Comparison of ENCODE assay signal across 9 cellular contexts in the genomic region with DNA sequence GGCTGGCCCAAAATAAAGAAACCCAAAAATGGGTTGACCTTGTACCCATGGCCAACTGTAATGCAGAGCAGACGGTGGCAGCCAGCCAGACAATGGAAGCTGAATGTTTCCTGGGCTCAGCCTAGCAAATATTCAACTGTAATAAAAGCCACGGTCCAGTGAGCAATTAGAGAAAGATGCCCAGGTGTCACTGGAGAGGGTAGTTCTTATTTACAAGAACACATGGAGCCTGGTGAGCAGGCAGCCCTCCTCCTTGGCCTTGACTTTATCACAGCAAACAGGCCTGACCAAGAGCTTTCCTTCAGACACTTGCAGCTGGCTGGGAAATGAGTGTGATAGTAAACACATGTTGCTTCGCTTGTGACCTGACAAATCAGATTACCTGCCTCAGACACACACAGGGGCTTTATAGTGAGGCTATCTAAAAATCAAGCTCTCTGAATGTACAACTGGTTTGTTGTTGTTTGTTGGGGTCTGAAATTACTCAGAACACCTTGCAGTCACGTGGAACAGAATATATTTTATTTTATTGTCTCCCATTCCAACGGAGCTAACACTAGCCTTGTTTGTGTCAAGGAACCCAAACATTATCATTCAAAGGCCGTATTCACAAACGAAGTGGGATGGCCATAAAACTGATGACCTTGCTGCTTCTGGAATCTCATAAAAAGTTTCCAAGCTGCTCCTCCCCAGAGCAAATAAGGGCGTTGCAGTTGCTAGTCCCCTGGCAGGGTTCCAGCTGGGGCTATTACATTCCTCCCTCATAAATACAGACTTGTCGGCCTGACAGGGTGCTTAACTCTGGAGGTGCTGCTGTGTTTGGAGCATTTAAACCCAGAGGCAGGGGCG.
A peak's percentile ranks its signal among the peaks of the same experiment; 100 is the strongest.
DNase-seq lines count a peak whose midpoint lies in the region; ATAC-seq and TF ChIP-seq lines count a peak whose summit lies in the region.
"Had no signal": no experiment of that assay in that cellular context is flagged by ENCODE, and none has a peak within 500 bp of the region (broad histone marks: within the 10 kb centered on the region; RNA-seq: fewer than 3 reads in every experiment).

No MANE protein-coding gene starts in this region.

- H3K27ac ChIP-seq in GM23248 (peak overlapping the region; percentile 5), endodermal cell (ENCODE audit: low read depth, low read length) (no peak overlapping the region)

- H3K9me3 Mint-ChIP-seq in endodermal cell, result no peaks in the 10 kb centered on the region
- no peaks in the 10 kb centered on the region for H3K9me3 Mint-ChIP-seq in nephron
- no peaks in the 10 kb centered on the region for H3K9me3 Mint-ChIP-seq in stimulated activated naive B cell treated with anti-CD40 and anti-IgM and Interleukin-4, amounts not matched to agents 10 μg/mL and 1 μg/mL and 100 μg/mL, for 72 hours
- H3K9me3 Mint-ChIP-seq in natural killer cell, result peaks cover 0 to 2% of the 10 kb centered on the region in 2 donors

- H3K27ac Mint-ChIP-seq in endodermal cell (peak overlapping the region; percentile 77), nephron (peak overlapping the region; percentile 96 to 98 (median 97)), natural killer cell (no peak overlapping the region)
- no peak overlapping the region for H3K27ac Mint-ChIP-seq in stimulated activated naive B cell treated with anti-CD40 and anti-IgM and Interleukin-4, amounts not matched to agents 10 μg/mL and 1 μg/mL and 100 μg/mL, for 72 hours

- H3K4me1 Mint-ChIP-seq in endodermal cell, result peaks cover 44% of the 10 kb centered on the region
- peaks cover 67% of the 10 kb centered on the region for H3K4me1 Mint-ChIP-seq in nephron
- H3K4me1 Mint-ChIP-seq in stimulated activated naive B cell treated with anti-CD40 and anti-IgM and Interleukin-4, amounts not matched to agents 10 μg/mL and 1 μg/mL and 100 μg/mL, for 72 hours, result peaks cover 0 to 1% of the 10 kb centered on the region in 2 donors
- no peaks in the 10 kb centered on the region for H3K4me1 Mint-ChIP-seq in natural killer cell

- H3K4me1 ChIP-seq in GM23248 (ENCODE audit: insufficient read depth) (peaks cover 29% of the 10 kb centered on the region), endodermal cell (ENCODE audit: control insufficient read depth, insufficient read depth, low read length) (peaks cover 24% of the 10 kb centered on the region)

- H3K9ac ChIP-seq in GM23248 (no peak overlapping the region), endodermal cell (ENCODE audit: extremely low read depth, low read length, poor library complexity, severe bottlenecking) (no peak overlapping the region)

- H3K36me3 ChIP-seq in GM23248 (ENCODE audit: low read depth) (no peaks in the 10 kb centered on the region), endodermal cell (ENCODE audit: control insufficient read depth, insufficient read depth, low read length) (no peaks in the 10 kb centered on the region)
- H3K36me3 ChIP-seq: tibial artery had no signal

- TF ChIP-seq CTCF in endodermal cell (conservative IDR thresholded peaks at IDR 0.05) (no peak), nephron (IDR thresholded peaks at IDR 0.05; ENCODE audit: unreplicated experiment in 3 of 3) (no peak), natural killer cell (IDR thresholded peaks at IDR 0.05) (no peak)

- no peaks in the 10 kb centered on the region for H3K9me2 ChIP-seq in GM23248 (ENCODE audit: insufficient read depth)

- H3K79me2 ChIP-seq in GM23248 (ENCODE audit: insufficient read depth), result no peaks in the 10 kb centered on the region

- no peak overlapping the region for H3K4me3 ChIP-seq in GM23248
- no peak overlapping the region for H3K4me3 ChIP-seq in endodermal cell (ENCODE audit: low read length)
- H3K4me3 ChIP-seq: tibial artery had no signal

- H3K36me3 Mint-ChIP-seq in endodermal cell (ENCODE audit: low read depth) (peaks cover 21% of the 10 kb centered on the region), nephron (ENCODE audit: low read depth) (no peaks in the 10 kb centered on the region), natural killer cell (no peaks in the 10 kb centered on the region)
- no peaks in the 10 kb centered on the region for H3K36me3 Mint-ChIP-seq in stimulated activated naive B cell treated with anti-CD40 and anti-IgM and Interleukin-4, amounts not matched to agents 10 μg/mL and 1 μg/mL and 100 μg/mL, for 72 hours

- H3K27me3 Mint-ChIP-seq in endodermal cell (ENCODE audit: insufficient read depth) (no peaks in the 10 kb centered on the region), nephron (ENCODE audit: low read depth) (no peaks in the 10 kb centered on the region), natural killer cell (ENCODE audit: low read depth in 2 of 2) (no peaks in the 10 kb centered on the region)
- peaks cover 0 to 4% of the 10 kb centered on the region in 2 donors for H3K27me3 Mint-ChIP-seq in stimulated activated naive B cell treated with anti-CD40 and anti-IgM and Interleukin-4, amounts not matched to agents 10 μg/mL and 1 μg/mL and 100 μg/mL, for 72 hours

- H3K27me3 ChIP-seq in GM23248 (replicated peaks; ENCODE audit: insufficient read depth), result no peaks in the 10 kb centered on the region
- H3K27me3 ChIP-seq in endodermal cell (ENCODE audit: control insufficient read depth, insufficient read depth, low read length, poor library complexity, severe bottlenecking), result no peaks in the 10 kb centered on the region
- H3K27me3 ChIP-seq: tibial artery had no signal

- DNase-seq in GM23248 (peak; percentile 87), NCI-H460 (ENCODE audit: extremely low read depth, low read depth) (peak; percentile 75), endodermal cell (peak; percentile 54), germinal center (ENCODE audit: low spot score) (no peak), natural killer cell (no peak)
- no peak for DNase-seq in stimulated activated naive B cell treated with anti-CD40 and anti-IgM and Interleukin-4, amounts not matched to agents 10 μg/mL and 1 μg/mL and 100 μg/mL, for 72 hours
- no peak for DNase-seq in activated CD4-positive, alpha-beta T cell treated with anti-CD3 and anti-CD28 coated beads, Interleukin-2, amount 50 U/mL, for 4 hours

- H3F3A ChIP-seq in GM23248 (ENCODE audit: insufficient read depth), result no peaks in the 10 kb centered on the region

- no peaks in the 10 kb centered on the region for H3K9me3 ChIP-seq in GM23248 (ENCODE audit: low read depth)
- H3K9me3 ChIP-seq in endodermal cell (ENCODE audit: control insufficient read depth, low read length), result no peaks in the 10 kb centered on the region
- H3K9me3 ChIP-seq: tibial artery had no signal

- whole genome bisulfite sequencing in GM23248 (ENCODE audit: low coverage in 1 of 2, low lambda C conversion rate in 2 of 2, missing lambda C conversion rate in 2 of 2), 2 experiments, result 29% methylated on average over 10 of the region's 10 CpGs
- 83 to 84% methylated on average over 7 to 10 of the region's 10 CpGs for WGBS in endodermal cell (ENCODE audit: insufficient coverage in 1 of 2, insufficient read length in 1 of 2), 2 experiments

- no peak overlapping the region for H3K4me2 ChIP-seq in GM23248 (ENCODE audit: unreplicated experiment)

- H2AFZ ChIP-seq in GM23248, result peak overlapping the region; percentile 27; the same call in 1 of the 2 replicates

- in situ Hi-C loops in GM23248 (cut with MboI), result no loop called here

- intact Hi-C loops in natural killer cell (cut with micrococcal nuclease), result no loop called here

- H3K4me3 Mint-ChIP-seq in endodermal cell (no peak overlapping the region), nephron (peak overlapping the region; percentile 42 to 61 (median 60)), natural killer cell (no peak overlapping the region)
- H3K4me3 Mint-ChIP-seq in stimulated activated naive B cell treated with anti-CD40 and anti-IgM and Interleukin-4, amounts not matched to agents 10 μg/mL and 1 μg/mL and 100 μg/mL, for 72 hours, result no peak overlapping the region

- H4K20me1 ChIP-seq in GM23248 (ENCODE audit: insufficient read depth), result no peaks in the 10 kb centered on the region

- ATAC-seq in stimulated activated naive B cell treated with anti-CD40 and anti-IgM and Interleukin-4, amounts not matched to agents 10 μg/mL and 1 μg/mL and 100 μg/mL, for 72 hours (replicated peaks), result no peak
- no peak for ATAC-seq in natural killer cell

Comparison
In these comparisons a context has a peak if more than half of its experiments do, and no peak if none do; other contexts are left out.
1. DNase-seq: peak in GM23248 (single experiment), NCI-H460 (single experiment) and endodermal cell (single experiment); none in germinal center (single experiment), stimulated activated naive B cell treated with anti-CD40 and anti-IgM and Interleukin-4, amounts not matched to agents 10 μg/mL and 1 μg/mL and 100 μg/mL, for 72 hours (single experiment), natural killer cell (single experiment) and activated CD4-positive, alpha-beta T cell treated with anti-CD3 and anti-CD28 coated beads, Interleukin-2, amount 50 U/mL, for 4 hours (0 of 2).
2. H3K27ac Mint-ChIP-seq: peak in endodermal cell (single experiment) and nephron (3 of 3); none in stimulated activated naive B cell treated with anti-CD40 and anti-IgM and Interleukin-4, amounts not matched to agents 10 μg/mL and 1 μg/mL and 100 μg/mL, for 72 hours (single experiment) and natural killer cell (0 of 2).
3. H3K4me3 Mint-ChIP-seq: peak in nephron (3 of 3); none in endodermal cell (single experiment), stimulated activated naive B cell treated with anti-CD40 and anti-IgM and Interleukin-4, amounts not matched to agents 10 μg/mL and 1 μg/mL and 100 μg/mL, for 72 hours (0 of 2) and natural killer cell (single experiment).